ENCODE assay signal across 14 cellular contexts in the genomic region with DNA sequence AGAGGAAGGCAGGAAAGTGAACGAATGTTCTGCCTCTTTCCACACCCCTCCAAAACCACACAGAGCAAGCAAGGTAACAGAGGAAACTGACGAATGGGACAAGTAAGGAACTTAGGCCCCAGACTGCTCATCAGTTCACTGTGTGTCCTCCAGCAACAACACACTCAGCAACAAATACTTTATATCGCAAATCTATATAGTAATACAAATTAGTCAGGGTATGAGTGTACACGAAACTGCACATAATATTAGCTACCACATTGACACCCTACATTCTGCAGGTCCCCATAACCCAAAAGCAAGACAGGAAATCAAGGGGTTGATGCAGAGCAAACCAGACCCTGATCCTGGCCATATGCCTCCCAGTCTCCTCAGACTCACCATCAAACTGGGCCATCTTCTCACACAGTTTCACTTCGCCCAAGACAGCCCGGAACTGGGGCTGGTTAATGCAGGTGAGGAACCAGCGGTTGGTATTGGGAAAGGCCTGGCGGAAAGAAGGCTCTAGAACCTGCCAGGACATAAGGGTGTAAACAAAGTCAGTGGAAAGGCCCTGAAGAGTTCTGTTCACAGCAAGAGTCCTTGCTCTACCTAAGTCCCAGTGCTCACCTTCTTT. TPM values are rescaled to one million over a fixed set of nuclear protein-coding genes. Genes with fewer than 3 reads are reported as not detected.
DNase-seq lines count a peak whose midpoint lies in the region; FAIRE-seq and TF ChIP-seq lines count a peak whose summit lies in the region.
"Had no signal": no experiment of that assay in that cellular context is flagged by ENCODE, and none has a peak within 500 bp of the region (broad histone marks: within the 10 kb centered on the region; RNA-seq: fewer than 3 reads in every experiment).

No MANE protein-coding gene starts in this region.

- no peaks in the 10 kb centered on the region for H3K9me3 Mint-ChIP-seq in activated CD4-positive, alpha-beta T cell treated with anti-CD3 and anti-CD28 coated beads, Interleukin-2, amount 10 ng/mL, durations not matched to agents 24 days and 14 days
- no peaks in the 10 kb centered on the region for H3K9me3 Mint-ChIP-seq in IgD-negative memory B cell
- no peaks in the 10 kb centered on the region for H3K9me3 Mint-ChIP-seq in osteocyte (ENCODE audit: unreplicated experiment)

- TF ChIP-seq CTCF in osteocyte (IDR thresholded peaks at IDR 0.05), result no peak

- peaks cover 85% of the 10 kb centered on the region for H3K36me3 ChIP-seq in adipocyte (ENCODE audit: control insufficient read depth, insufficient read depth, low read length, severe bottlenecking)
- H3K36me3 ChIP-seq: ovary had no signal

- peaks cover 71% of the 10 kb centered on the region for H3K36me3 Mint-ChIP-seq in activated CD4-positive, alpha-beta T cell treated with anti-CD3 and anti-CD28 coated beads, Interleukin-2, amount 10 ng/mL, durations not matched to agents 24 days and 14 days (ENCODE audit: low read depth)
- peaks cover 4% of the 10 kb centered on the region for H3K36me3 Mint-ChIP-seq in IgD-negative memory B cell
- peaks cover 45% of the 10 kb centered on the region for H3K36me3 Mint-ChIP-seq in osteocyte (ENCODE audit: unreplicated experiment)

- H3K4me3 Mint-ChIP-seq in activated CD4-positive, alpha-beta T cell treated with anti-CD3 and anti-CD28 coated beads, Interleukin-2, amount 10 ng/mL, durations not matched to agents 24 days and 14 days, result peak overlapping the region; percentile 21
- H3K4me3 Mint-ChIP-seq in IgD-negative memory B cell, result peak overlapping the region in 2 of 4 donors; percentile 18 to 67
- no peak overlapping the region for H3K4me3 Mint-ChIP-seq in osteocyte (ENCODE audit: unreplicated experiment)

- no peak overlapping the region for H3K4me3 ChIP-seq in adipocyte (ENCODE audit: low read length)
- H3K4me3 ChIP-seq: ovary, transverse colon had no signal

- peak overlapping the region; percentile 29 for H3K9ac ChIP-seq in adipocyte (ENCODE audit: low read length)

- H3K4me1 ChIP-seq in adipocyte (ENCODE audit: control insufficient read depth, insufficient read depth, low read length), result peaks cover 33% of the 10 kb centered on the region

- no peaks in the 10 kb centered on the region for H3K27me3 Mint-ChIP-seq in activated CD4-positive, alpha-beta T cell treated with anti-CD3 and anti-CD28 coated beads, Interleukin-2, amount 10 ng/mL, durations not matched to agents 24 days and 14 days
- H3K27me3 Mint-ChIP-seq in IgD-negative memory B cell (no peaks in the 10 kb centered on the region), osteocyte (ENCODE audit: unreplicated experiment) (no peaks in the 10 kb centered on the region)

- peak overlapping the region; percentile 64 for H3K27ac Mint-ChIP-seq in activated CD4-positive, alpha-beta T cell treated with anti-CD3 and anti-CD28 coated beads, Interleukin-2, amount 10 ng/mL, durations not matched to agents 24 days and 14 days
- H3K27ac Mint-ChIP-seq in IgD-negative memory B cell, result peak overlapping the region in 2 of 3 donors; percentile 67 to 83
- peak overlapping the region; percentile 31 for H3K27ac Mint-ChIP-seq in osteocyte (ENCODE audit: unreplicated experiment)

- intact Hi-C loops in activated CD4-positive, alpha-beta T cell treated with anti-CD3 and anti-CD28 coated beads, Interleukin-2, amount 10 ng/mL, durations not matched to agents 24 days and 14 days (cut with micrococcal nuclease), result no loop called here

- peaks cover 44% of the 10 kb centered on the region for H3K4me1 Mint-ChIP-seq in activated CD4-positive, alpha-beta T cell treated with anti-CD3 and anti-CD28 coated beads, Interleukin-2, amount 10 ng/mL, durations not matched to agents 24 days and 14 days
- H3K4me1 Mint-ChIP-seq in IgD-negative memory B cell, result peaks cover 13 to 30% (median 26%) of the 10 kb centered on the region in 3 donors
- H3K4me1 Mint-ChIP-seq in osteocyte (ENCODE audit: unreplicated experiment), result peaks cover 19% of the 10 kb centered on the region

- no peaks in the 10 kb centered on the region for H3K9me3 ChIP-seq in adipocyte (ENCODE audit: control insufficient read depth, low read length)
- H3K9me3 ChIP-seq: ovary, transverse colon had no signal

- H3K27me3 ChIP-seq in adipocyte (replicated peaks; ENCODE audit: control insufficient read depth, insufficient read depth, low read length), result no peaks in the 10 kb centered on the region
- H3K27me3 ChIP-seq: ovary, transverse colon had no signal

- FAIRE-seq in RCC 7860 (lab: Jason Lieb, UNC), result no peak
- FAIRE-seq: colon had no signal

- peak; percentile 57 for DNase-seq in activated CD4-positive, alpha-beta T cell treated with anti-CD3 and anti-CD28 coated beads, Interleukin-2, amount 10 ng/mL, durations not matched to agents 24 days and 14 days
- DNase-seq in activated CD4-positive, alpha-beta T cell treated with anti-CD3 and anti-CD28 coated beads for 1 hour, result no peak
- DNase-seq in adipocyte (ENCODE audit: low read depth) (no peak), osteocyte (ENCODE audit: extremely low spot score, unreplicated experiment) (no peak), NCI-H2196 (lab: John Stamatoyannopoulos, UW; ENCODE audit: unreplicated experiment) (no peak), RCC 7860 (ENCODE audit: low spot score) (no peak), NCI-H345 treated with DMSO at 0.1 percent for 48 hours (lab: John Stamatoyannopoulos, UW; ENCODE audit: unreplicated experiment) (no peak)
- DNase-seq: DMS153, H7, NCI-H1092 treated with DMSO at 0.1 percent for 48 hours, transverse colon had no signal

RNA-seq across cellular contexts. Expression of a gene that starts 6.6 kb away (rescaled TPM):
- total RNA-seq in activated CD4-positive, alpha-beta T cell treated with anti-CD3 and anti-CD28 coated beads, Interleukin-2, amount 10 ng/mL, durations not matched to agents 24 days and 14 days, result 1,271 and 1,309 TPM in 2 replicates
- 1,657 TPM for polyA plus RNA-seq in IgD-negative memory B cell
- total RNA-seq in osteocyte, result 1,404 TPM in 2 replicates

RNA-seq across cellular contexts. Expression of a gene that starts 20.5 kb away (rescaled TPM):
- 88.8 and 91.5 TPM in 2 replicates for total RNA-seq in activated CD4-positive, alpha-beta T cell treated with anti-CD3 and anti-CD28 coated beads, Interleukin-2, amount 10 ng/mL, durations not matched to agents 24 days and 14 days
- 107 TPM for polyA plus RNA-seq in IgD-negative memory B cell
- total RNA-seq in osteocyte, result 462 and 503 TPM in 2 replicates

RNA-seq across cellular contexts. Expression of a gene that starts 24.2 kb away (rescaled TPM):
- total RNA-seq in activated CD4-positive, alpha-beta T cell treated with anti-CD3 and anti-CD28 coated beads, Interleukin-2, amount 10 ng/mL, durations not matched to agents 24 days and 14 days, result 45.3 and 50.9 TPM in 2 replicates
- polyA plus RNA-seq in IgD-negative memory B cell, result 19.2 TPM
- 12.7 and 15.6 TPM in 2 replicates for total RNA-seq in osteocyte

RNA-seq across cellular contexts. Expression of a gene that starts 34.5 kb away (rescaled TPM):
- 219 and 220 TPM in 2 replicates for total RNA-seq in activated CD4-positive, alpha-beta T cell treated with anti-CD3 and anti-CD28 coated beads, Interleukin-2, amount 10 ng/mL, durations not matched to agents 24 days and 14 days
- polyA plus RNA-seq in IgD-negative memory B cell, result 32.9 TPM
- 91.6 and 107 TPM in 2 replicates for total RNA-seq in osteocyte

RNA-seq across cellular contexts. Expression of a gene that starts 45.4 kb away (rescaled TPM):
- 161 and 166 TPM in 2 replicates for total RNA-seq in activated CD4-positive, alpha-beta T cell treated with anti-CD3 and anti-CD28 coated beads, Interleukin-2, amount 10 ng/mL, durations not matched to agents 24 days and 14 days
- 13.8 TPM for polyA plus RNA-seq in IgD-negative memory B cell
- total RNA-seq in osteocyte, result 78.8 and 80.9 TPM in 2 replicates
